1 cellular context compared by ENCODE assay signal in the genomic region with DNA sequence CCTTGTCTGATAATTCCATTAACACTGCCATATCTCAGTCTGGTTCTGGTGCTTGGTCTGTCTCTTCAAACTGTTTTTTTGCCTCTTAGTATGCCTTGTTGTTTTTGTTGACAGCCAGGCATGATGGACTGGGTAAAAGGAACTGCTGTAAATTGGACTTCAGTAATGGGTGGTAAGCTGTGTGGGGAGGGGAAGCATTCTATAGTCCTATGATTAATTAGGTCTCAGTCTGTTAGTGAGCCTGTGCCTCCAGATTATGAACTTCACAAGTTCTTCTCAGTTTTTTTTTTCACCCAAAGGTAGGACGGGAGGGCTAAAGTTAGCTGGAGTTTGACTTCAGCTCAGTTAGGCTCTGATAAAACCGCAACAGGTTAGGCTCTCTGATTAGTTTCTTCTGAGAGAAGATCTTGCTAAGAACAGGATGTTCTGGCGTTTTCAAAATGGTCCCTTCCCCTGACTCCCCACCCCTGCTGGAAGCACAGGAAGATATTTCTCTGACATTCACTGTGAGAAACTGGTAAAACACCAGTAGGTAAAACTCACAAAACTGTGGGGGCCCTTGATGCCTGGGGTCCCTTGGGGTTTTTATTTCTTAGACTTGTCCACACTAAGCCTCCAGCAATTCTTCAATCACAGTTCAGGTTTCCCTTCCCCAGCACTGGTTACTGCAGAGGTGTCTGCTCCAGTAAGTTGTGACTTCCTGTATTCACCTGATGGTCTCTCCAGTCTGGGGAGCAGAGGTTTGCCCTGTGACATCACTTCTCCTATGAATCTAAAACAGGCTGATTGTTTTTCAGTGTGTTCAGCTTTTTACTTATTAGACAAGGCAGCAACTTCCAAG.
TF ChIP-seq lines count a peak whose summit lies in the region.

No MANE protein-coding gene starts in this region.

TF ChIP-seq in GM12878, 131 proteins besides CTCF, POLR2A, EP300 and RAD21:
- TF ChIP-seq ATF2 (IDR thresholded peaks at IDR 0.05; ENCODE audit: low read length) (peak; percentile 16; the same call in 1 of the 2 replicates), MEF2B (IDR thresholded peaks at IDR 0.05; ENCODE audit: partially characterized antibody, poor library complexity, severe bottlenecking) (peak; percentile 75), MTA3 (IDR thresholded peaks at IDR 0.05; ENCODE audit: borderline replicate concordance, low read length) (no peak), BCLAF1 (IDR thresholded peaks at IDR 0.05) (no peak), WRNIP1 (IDR thresholded peaks at IDR 0.05; ENCODE audit: borderline replicate concordance, low read depth, low read length) (no peak), CHD1 (IDR thresholded peaks at IDR 0.05; ENCODE audit: low read depth, low read length) (no peak), TAF1 (IDR thresholded peaks at IDR 0.05; ENCODE audit: borderline replicate concordance, low read depth, low read length) (no peak), PML (IDR thresholded peaks at IDR 0.05; ENCODE audit: low read length) (no peak), JUND (IDR thresholded peaks at IDR 0.05; ENCODE audit: low read depth, low read length) (no peak), HDGF (IDR thresholded peaks at IDR 0.05) (no peak), ZNF217 (IDR thresholded peaks at IDR 0.05) (no peak), SP1 (IDR thresholded peaks at IDR 0.05; ENCODE audit: low read depth, low read length) (no peak), STAT3 (IDR thresholded peaks at IDR 0.05; ENCODE audit: low read depth, low read length) (no peak), KAT2A (conservative IDR thresholded peaks at IDR 0.05; ENCODE audit: control insufficient read depth, low read depth, low read length) (no peak), CUX1 (IDR thresholded peaks at IDR 0.05; ENCODE audit: insufficient replicate concordance, low read depth, low read length) (peak; percentile 12), NRF1 (conservative IDR thresholded peaks at IDR 0.05; ENCODE audit: low read depth, low read length) (no peak), ZNF24 (IDR thresholded peaks at IDR 0.05) (no peak), GABPA (IDR thresholded peaks at IDR 0.05; ENCODE audit: low read depth) (0 out of 2 replicates have a peak, but pooled peaks have one; percentile 14), IKZF1 (conservative IDR thresholded peaks at IDR 0.05) (no peak), RUNX3 (IDR thresholded peaks at IDR 0.05; ENCODE audit: low read length) (0 out of 2 replicates have a peak, but pooled peaks have one; percentile 13), POLR2AphosphoS5 (IDR thresholded peaks at IDR 0.05; ENCODE audit: low read length) (no peak), SPI1 (IDR thresholded peaks at IDR 0.05; ENCODE audit: borderline replicate concordance, insufficient read depth, low read depth, low read length) (peak; percentile 37; the same call in 1 of the 2 replicates), TCF12 (IDR thresholded peaks at IDR 0.05; ENCODE audit: low read depth, low read length) (no peak), HCFC1 (IDR thresholded peaks at IDR 0.05; ENCODE audit: low read length) (no peak)
- TF ChIP-seq, protein P1, sequence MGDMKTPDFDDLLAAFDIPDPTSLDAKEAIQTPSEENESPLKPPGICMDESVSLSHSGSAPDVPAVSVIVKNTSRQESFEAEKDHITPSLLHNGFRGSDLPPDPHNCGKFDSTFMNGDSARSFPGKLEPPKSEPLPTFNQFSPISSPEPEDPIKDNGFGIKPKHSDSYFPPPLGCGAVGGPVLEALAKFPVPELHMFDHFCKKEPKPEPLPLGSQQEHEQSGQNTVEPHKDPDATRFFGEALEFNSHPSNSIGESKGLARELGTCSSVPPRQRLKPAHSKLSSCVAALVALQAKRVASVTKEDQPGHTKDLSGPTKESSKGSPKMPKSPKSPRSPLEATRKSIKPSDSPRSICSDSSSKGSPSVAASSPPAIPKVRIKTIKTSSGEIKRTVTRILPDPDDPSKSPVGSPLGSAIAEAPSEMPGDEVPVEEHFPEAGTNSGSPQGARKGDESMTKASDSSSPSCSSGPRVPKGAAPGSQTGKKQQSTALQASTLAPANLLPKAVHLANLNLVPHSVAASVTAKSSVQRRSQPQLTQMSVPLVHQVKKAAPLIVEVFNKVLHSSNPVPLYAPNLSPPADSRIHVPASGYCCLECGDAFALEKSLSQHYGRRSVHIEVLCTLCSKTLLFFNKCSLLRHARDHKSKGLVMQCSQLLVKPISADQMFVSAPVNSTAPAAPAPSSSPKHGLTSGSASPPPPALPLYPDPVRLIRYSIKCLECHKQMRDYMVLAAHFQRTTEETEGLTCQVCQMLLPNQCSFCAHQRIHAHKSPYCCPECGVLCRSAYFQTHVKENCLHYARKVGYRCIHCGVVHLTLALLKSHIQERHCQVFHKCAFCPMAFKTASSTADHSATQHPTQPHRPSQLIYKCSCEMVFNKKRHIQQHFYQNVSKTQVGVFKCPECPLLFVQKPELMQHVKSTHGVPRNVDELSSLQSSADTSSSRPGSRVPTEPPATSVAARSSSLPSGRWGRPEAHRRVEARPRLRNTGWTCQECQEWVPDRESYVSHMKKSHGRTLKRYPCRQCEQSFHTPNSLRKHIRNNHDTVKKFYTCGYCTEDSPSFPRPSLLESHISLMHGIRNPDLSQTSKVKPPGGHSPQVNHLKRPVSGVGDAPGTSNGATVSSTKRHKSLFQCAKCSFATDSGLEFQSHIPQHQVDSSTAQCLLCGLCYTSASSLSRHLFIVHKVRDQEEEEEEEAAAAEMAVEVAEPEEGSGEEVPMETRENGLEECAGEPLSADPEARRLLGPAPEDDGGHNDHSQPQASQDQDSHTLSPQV (IDR thresholded peaks at IDR 0.05) = no peak
- TF ChIP-seq, protein P2, sequence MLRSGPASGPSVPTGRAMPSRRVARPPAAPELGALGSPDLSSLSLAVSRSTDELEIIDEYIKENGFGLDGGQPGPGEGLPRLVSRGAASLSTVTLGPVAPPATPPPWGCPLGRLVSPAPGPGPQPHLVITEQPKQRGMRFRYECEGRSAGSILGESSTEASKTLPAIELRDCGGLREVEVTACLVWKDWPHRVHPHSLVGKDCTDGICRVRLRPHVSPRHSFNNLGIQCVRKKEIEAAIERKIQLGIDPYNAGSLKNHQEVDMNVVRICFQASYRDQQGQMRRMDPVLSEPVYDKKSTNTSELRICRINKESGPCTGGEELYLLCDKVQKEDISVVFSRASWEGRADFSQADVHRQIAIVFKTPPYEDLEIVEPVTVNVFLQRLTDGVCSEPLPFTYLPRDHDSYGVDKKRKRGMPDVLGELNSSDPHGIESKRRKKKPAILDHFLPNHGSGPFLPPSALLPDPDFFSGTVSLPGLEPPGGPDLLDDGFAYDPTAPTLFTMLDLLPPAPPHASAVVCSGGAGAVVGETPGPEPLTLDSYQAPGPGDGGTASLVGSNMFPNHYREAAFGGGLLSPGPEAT (IDR thresholded peaks at IDR 0.05; ENCODE audit: low read depth) = no peak
- TF ChIP-seq, protein P3, sequence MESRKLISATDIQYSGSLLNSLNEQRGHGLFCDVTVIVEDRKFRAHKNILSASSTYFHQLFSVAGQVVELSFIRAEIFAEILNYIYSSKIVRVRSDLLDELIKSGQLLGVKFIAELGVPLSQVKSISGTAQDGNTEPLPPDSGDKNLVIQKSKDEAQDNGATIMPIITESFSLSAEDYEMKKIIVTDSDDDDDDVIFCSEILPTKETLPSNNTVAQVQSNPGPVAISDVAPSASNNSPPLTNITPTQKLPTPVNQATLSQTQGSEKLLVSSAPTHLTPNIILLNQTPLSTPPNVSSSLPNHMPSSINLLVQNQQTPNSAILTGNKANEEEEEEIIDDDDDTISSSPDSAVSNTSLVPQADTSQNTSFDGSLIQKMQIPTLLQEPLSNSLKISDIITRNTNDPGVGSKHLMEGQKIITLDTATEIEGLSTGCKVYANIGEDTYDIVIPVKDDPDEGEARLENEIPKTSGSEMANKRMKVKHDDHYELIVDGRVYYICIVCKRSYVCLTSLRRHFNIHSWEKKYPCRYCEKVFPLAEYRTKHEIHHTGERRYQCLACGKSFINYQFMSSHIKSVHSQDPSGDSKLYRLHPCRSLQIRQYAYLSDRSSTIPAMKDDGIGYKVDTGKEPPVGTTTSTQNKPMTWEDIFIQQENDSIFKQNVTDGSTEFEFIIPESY (IDR thresholded peaks at IDR 0.05) = no peak
